Comparison of ENCODE assay signal across 28 cellular contexts in the genomic region with DNA sequence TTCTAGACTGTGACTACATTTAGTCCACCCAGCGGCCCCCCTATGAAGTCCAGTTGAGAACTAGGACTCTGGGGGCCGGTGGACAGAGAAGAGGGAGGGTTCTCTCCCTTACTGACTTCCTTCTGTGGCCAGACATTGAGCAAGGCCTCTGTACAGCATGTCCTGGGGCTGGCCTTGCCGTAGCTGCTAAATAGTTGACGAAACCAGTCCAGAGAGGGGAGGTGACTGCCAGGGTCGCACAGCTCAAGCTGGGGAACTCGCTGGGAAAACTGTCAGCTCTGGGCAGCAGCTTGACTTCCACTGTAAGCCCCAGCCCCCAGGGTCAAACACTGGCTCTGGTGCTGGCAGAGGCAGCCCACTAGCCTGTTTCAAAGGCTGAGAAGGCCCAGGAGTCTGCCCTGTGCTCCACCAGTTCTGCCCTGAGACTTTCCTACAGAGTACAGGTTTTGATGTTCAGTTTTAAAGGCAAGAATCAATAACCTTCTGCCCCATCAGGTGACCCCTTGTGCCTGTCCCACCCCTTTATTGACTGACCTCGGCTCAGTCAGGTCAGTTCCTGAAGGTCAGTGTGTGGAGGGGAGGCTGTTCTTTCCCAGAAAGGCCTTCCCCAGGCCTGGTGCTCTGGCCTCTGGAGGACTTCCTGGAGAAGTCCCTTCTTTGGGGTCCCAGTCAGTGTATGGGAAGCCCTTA. TPM values are rescaled to one million over a fixed set of nuclear protein-coding genes. Genes with fewer than 3 reads are reported as not detected.
A peak's percentile ranks its signal among the peaks of the same experiment; 100 is the strongest.
DNase-seq lines count a peak whose midpoint lies in the region; ATAC-seq and TF ChIP-seq lines count a peak whose summit lies in the region.
"Had no signal": no experiment of that assay in that cellular context is flagged by ENCODE, and none has a peak within 500 bp of the region (broad histone marks: within the 10 kb centered on the region; RNA-seq: fewer than 3 reads in every experiment).

No MANE protein-coding gene starts in this region.

- TF ChIP-seq CTCF in CD14-positive monocyte (IDR thresholded peaks at IDR 0.05): no peak
- no peak for TF ChIP-seq CTCF in hepatocyte (IDR thresholded peaks at IDR 0.05; ENCODE audit: poor library complexity)
- TF ChIP-seq CTCF in osteoblast (IDR thresholded peaks at IDR 0.05; ENCODE audit: extremely low read depth, low read depth, low read length): no peak

- H3K4me3 Mint-ChIP-seq in CD14-positive monocyte: no peak overlapping the region
- no peak overlapping the region for H3K4me3 Mint-ChIP-seq in activated CD4-positive, alpha-beta T cell treated with anti-CD3 and anti-CD28 coated beads for 36 hours
- H3K4me3 Mint-ChIP-seq in activated T-cell treated with anti-CD3 and anti-CD28 coated beads, Interleukin-2, amount 50 U/mL, for 4 hours: no peak overlapping the region

- H3K4me2 ChIP-seq in hepatocyte (no peak overlapping the region), osteoblast (ENCODE audit: insufficient read depth, low read length) (no peak overlapping the region)
- H3K4me2 ChIP-seq: BLaER1 treated with 17β-estradiol and CSF1 and Interleukin-3, amounts not matched to agents 10 nM and 100 nM had no signal

- CTCF ChIA-PET in activated CD4-positive, alpha-beta T cell treated with anti-CD3 and anti-CD28 coated beads for 36 hours (lab: Charles Lee): no interaction called here

- H4K20me1 ChIP-seq in hepatocyte (ENCODE audit: insufficient read depth, poor library complexity, severe bottlenecking): no peaks in the 10 kb centered on the region
- H4K20me1 ChIP-seq in osteoblast (ENCODE audit: insufficient read depth, low read length): no peaks in the 10 kb centered on the region
- H4K20me1 ChIP-seq: BLaER1 treated with 17β-estradiol and CSF1 and Interleukin-3, amounts not matched to agents 10 nM and 100 nM had no signal

- H3K79me2 ChIP-seq in hepatocyte: no peaks in the 10 kb centered on the region
- H3K79me2 ChIP-seq in osteoblast (ENCODE audit: insufficient read depth, low read length): no peaks in the 10 kb centered on the region

- peaks cover 0 to 3% (median 0%) of the 10 kb centered on the region in 7 donors for H3K9me3 Mint-ChIP-seq in CD14-positive monocyte
- no peaks in the 10 kb centered on the region for H3K9me3 Mint-ChIP-seq in activated CD4-positive, alpha-beta T cell treated with anti-CD3 and anti-CD28 coated beads for 36 hours (ENCODE audit: low read depth)
- H3K9me3 Mint-ChIP-seq in activated T-cell treated with anti-CD3 and anti-CD28 coated beads, Interleukin-2, amount 50 U/mL, for 4 hours: no peaks in the 10 kb centered on the region

- H3K9me3 ChIP-seq in adipocyte (ENCODE audit: control insufficient read depth, low read length) (no peaks in the 10 kb centered on the region), hepatocyte (ENCODE audit: low read depth) (no peaks in the 10 kb centered on the region), osteoblast (ENCODE audit: low read depth, low read length) (no peaks in the 10 kb centered on the region)
- H3K9me3 ChIP-seq: BLaER1 treated with 17β-estradiol and CSF1 and Interleukin-3, amounts not matched to agents 10 nM and 100 nM; heart right ventricle; MG63; sigmoid colon had no signal

- H3K4me3 ChIP-seq in adipocyte (ENCODE audit: low read length) (no peak overlapping the region), hepatocyte (no peak overlapping the region), osteoblast (ENCODE audit: insufficient read depth, low read length) (no peak overlapping the region)
- H3K4me3 ChIP-seq: BLaER1 treated with 17β-estradiol and CSF1 and Interleukin-3, amounts not matched to agents 10 nM and 100 nM; heart right ventricle; K562; MG63; sigmoid colon; SK-N-MC had no signal

- H3K36me3 ChIP-seq in adipocyte (ENCODE audit: control insufficient read depth, insufficient read depth, low read length, severe bottlenecking) (peaks cover 22% of the 10 kb centered on the region), hepatocyte (replicated peaks; ENCODE audit: insufficient read depth, low read depth) (no peaks in the 10 kb centered on the region), osteoblast (ENCODE audit: insufficient read depth, low read length) (no peaks in the 10 kb centered on the region)
- H3K36me3 ChIP-seq: BLaER1 treated with 17β-estradiol and CSF1 and Interleukin-3, amounts not matched to agents 10 nM and 100 nM; heart right ventricle; MG63; sigmoid colon; WERI-Rb-1 had no signal

- peak overlapping the region; percentile 72 for H3K9ac ChIP-seq in adipocyte (ENCODE audit: low read length)
- H3K9ac ChIP-seq: BLaER1 treated with 17β-estradiol and CSF1 and Interleukin-3, amounts not matched to agents 10 nM and 100 nM had no signal

- H3K27me3 Mint-ChIP-seq in CD14-positive monocyte (ENCODE audit: low read depth in 3 of 3): peaks cover 4 to 8% (median 7%) of the 10 kb centered on the region in 3 donors
- no peaks in the 10 kb centered on the region for H3K27me3 Mint-ChIP-seq in activated CD4-positive, alpha-beta T cell treated with anti-CD3 and anti-CD28 coated beads for 36 hours
- H3K27me3 Mint-ChIP-seq in activated T-cell treated with anti-CD3 and anti-CD28 coated beads, Interleukin-2, amount 50 U/mL, for 4 hours (ENCODE audit: low read depth): no peaks in the 10 kb centered on the region

- peaks cover 14% of the 10 kb centered on the region for H3K4me1 Mint-ChIP-seq in CD14-positive monocyte
- no peaks in the 10 kb centered on the region for H3K4me1 Mint-ChIP-seq in activated CD4-positive, alpha-beta T cell treated with anti-CD3 and anti-CD28 coated beads for 36 hours
- no peaks in the 10 kb centered on the region for H3K4me1 Mint-ChIP-seq in activated T-cell treated with anti-CD3 and anti-CD28 coated beads, Interleukin-2, amount 50 U/mL, for 4 hours (ENCODE audit: low read depth)

- no peak overlapping the region for H2AFZ ChIP-seq in hepatocyte
- H2AFZ ChIP-seq in osteoblast (ENCODE audit: low read length): no peak overlapping the region

- H3K27ac ChIP-seq in hepatocyte: peak overlapping the region; percentile 20
- H3K27ac ChIP-seq in osteoblast (ENCODE audit: low read depth, low read length): no peak overlapping the region
- H3K27ac ChIP-seq: BLaER1 treated with 17β-estradiol and CSF1 and Interleukin-3, amounts not matched to agents 10 nM and 100 nM; sigmoid colon; SK-N-MC; WERI-Rb-1 had no signal

- H3K27ac Mint-ChIP-seq in CD14-positive monocyte: peak overlapping the region in 4 of 7 donors; percentile 13 to 58 (median 44)
- no peak overlapping the region for H3K27ac Mint-ChIP-seq in activated CD4-positive, alpha-beta T cell treated with anti-CD3 and anti-CD28 coated beads for 36 hours

- no peak for DNase-seq in CD14-positive monocyte (ENCODE audit: low spot score)
- peak; percentile 24 for DNase-seq in adipocyte (ENCODE audit: low read depth)
- DNase-seq in hepatocyte (ENCODE audit: low spot score): no peak
- DNase-seq in osteoblast (ENCODE audit: insufficient read length, low spot score, missing footprints): peak; percentile 65
- DNase-seq in activated CD8-positive, alpha-beta memory T cell treated with anti-CD3 and anti-CD28 coated beads, Interleukin-2, amount 50 U/mL, for 48 hours: no peak
- no peak for DNase-seq in activated naive CD4-positive, alpha-beta T cell (lab: John Stamatoyannopoulos, UW)
- no peak for DNase-seq in activated CD4-positive, alpha-beta T cell treated with anti-CD3 and anti-CD28 coated beads for 36 hours
- DNase-seq in activated T-cell treated with anti-CD3 and anti-CD28 coated beads, Interleukin-2, amount 50 U/mL, for 4 hours: no peak
- DNase-seq: activated CD8-positive, alpha-beta memory T cell treated with anti-CD3 and anti-CD28 coated beads, Interleukin-2, amount 50 U/mL, for 4 hours; activated gamma-delta T cell treated with Interleukin-2 at 50 U/mL for 16 hours; amygdala; dermis blood vessel endothelial cell; mammary epithelial cell; MG63; NCI-H146; NCI-H2171; NCI-H524 treated with DMSO at 0.1 percent for 48 hours; sigmoid colon; WERI-Rb-1 had no signal

- H3K4me1 ChIP-seq in adipocyte (ENCODE audit: control insufficient read depth, insufficient read depth, low read length): peaks cover 43% of the 10 kb centered on the region
- H3K4me1 ChIP-seq in hepatocyte (ENCODE audit: insufficient read depth): peaks cover 4% of the 10 kb centered on the region
- H3K4me1 ChIP-seq in osteoblast (ENCODE audit: insufficient read depth, low read length): no peaks in the 10 kb centered on the region

- no peaks in the 10 kb centered on the region for H3K9me2 ChIP-seq in hepatocyte (replicated peaks; ENCODE audit: insufficient read depth)

- intact Hi-C loops in CD14-positive monocyte (cut with micrococcal nuclease): loop anchor here in 1 of 2 donors (1.0 kb wide), 1 partner anchor 37 kb away; no protein-coding TSS in a partner anchor
- intact Hi-C loops in activated CD4-positive, alpha-beta T cell treated with anti-CD3 and anti-CD28 coated beads for 36 hours (cut with DNase I, micrococcal nuclease): no loop called here

- H3K27me3 ChIP-seq in adipocyte (replicated peaks; ENCODE audit: control insufficient read depth, insufficient read depth, low read length) (peaks cover 5% of the 10 kb centered on the region), hepatocyte (no peaks in the 10 kb centered on the region), osteoblast (ENCODE audit: insufficient read depth, low read length) (peaks cover 2% of the 10 kb centered on the region)
- H3K27me3 ChIP-seq: BLaER1 treated with 17β-estradiol and CSF1 and Interleukin-3, amounts not matched to agents 10 nM and 100 nM; heart right ventricle; MG63; sigmoid colon had no signal

- no peak for ATAC-seq in activated CD4-positive, alpha-beta T cell treated with anti-CD3 and anti-CD28 coated beads for 36 hours
- ATAC-seq in activated T-cell treated with anti-CD3 and anti-CD28 coated beads, Interleukin-2, amount 50 U/mL, for 4 hours: no peak
- ATAC-seq: K562 had no signal

- 74% methylated on average over 7 of the region's 7 CpGs for WGBS in hepatocyte (ENCODE audit: low lambda C conversion rate, missing lambda C conversion rate)

- POLR2A ChIA-PET in activated CD4-positive, alpha-beta T cell treated with anti-CD3 and anti-CD28 coated beads for 36 hours (lab: Charles Lee): no interaction called here

- H3K36me3 Mint-ChIP-seq in CD14-positive monocyte: no peaks in the 10 kb centered on the region
- no peaks in the 10 kb centered on the region for H3K36me3 Mint-ChIP-seq in activated CD4-positive, alpha-beta T cell treated with anti-CD3 and anti-CD28 coated beads for 36 hours (ENCODE audit: low read depth)
- H3K36me3 Mint-ChIP-seq in activated T-cell treated with anti-CD3 and anti-CD28 coated beads, Interleukin-2, amount 50 U/mL, for 4 hours (ENCODE audit: insufficient read depth): no peaks in the 10 kb centered on the region

RNA-seq across cellular contexts. Expression of a gene that starts 14.1 kb away (rescaled TPM):
- polyA plus RNA-seq in CD14-positive monocyte (not detected), hepatocyte (23.5 and 31.4 TPM in 2 replicates)
- total RNA-seq in hepatocyte (20.3 and 23.5 TPM in 2 replicates), osteoblast (3.5 and 6.5 TPM in 2 replicates)
- total RNA-seq in activated CD4-positive, alpha-beta T cell treated with anti-CD3 and anti-CD28 coated beads for 36 hours: not detected
- total RNA-seq in activated T-cell treated with anti-CD3 and anti-CD28 coated beads, Interleukin-2, amount 50 U/mL, for 4 hours: under 1 TPM; 0.05 to 0.10 (median 0.08) TPM
- total RNA-seq: dermis blood vessel endothelial cell had no signal

RNA-seq across cellular contexts. Expression of a gene that starts 54.7 kb away (rescaled TPM):
- polyA plus RNA-seq in CD14-positive monocyte (not detected), hepatocyte (0.18 and 0.21 TPM in 2 replicates)
- total RNA-seq in hepatocyte (0.23 TPM in 1 of 2 replicates, not detected in the other), osteoblast (not detected in 2 replicates)
- total RNA-seq in activated CD4-positive, alpha-beta T cell treated with anti-CD3 and anti-CD28 coated beads for 36 hours: not detected
- not detected for total RNA-seq in activated T-cell treated with anti-CD3 and anti-CD28 coated beads, Interleukin-2, amount 50 U/mL, for 4 hours
- total RNA-seq: bronchial epithelial cell; dermis blood vessel endothelial cell; H4; heart right ventricle; K562; mammary epithelial cell; osteocyte; sigmoid colon; T-helper 2 cell treated with Interferon-gamma antibody and Interleukin-4, amounts not matched to agents 100 ng/mL and 5 ng/mL, for 36 hours; urinary bladder had no signal
- polyA plus RNA-seq: heart right ventricle, K562, mammary epithelial cell, sigmoid colon, urinary bladder had no signal

Comparison
In these comparisons a context has a peak if more than half of its experiments do, and no peak if none do; other contexts are left out.
1. DNase-seq: peak in adipocyte (single experiment) and osteoblast (single experiment); none in CD14-positive monocyte (single experiment), hepatocyte (single experiment), activated CD8-positive, alpha-beta memory T cell treated with anti-CD3 and anti-CD28 coated beads, Interleukin-2, amount 50 U/mL, for 48 hours (single experiment), activated naive CD4-positive, alpha-beta T cell (0 of 4), activated CD4-positive, alpha-beta T cell treated with anti-CD3 and anti-CD28 coated beads for 36 hours (single experiment) and activated T-cell treated with anti-CD3 and anti-CD28 coated beads, Interleukin-2, amount 50 U/mL, for 4 hours (single experiment).